In genomic region chr1:23178414-23178813, GRCh38 we compare ENCODE assay signal across 10 cellular contexts. TPM values are rescaled to one million over a fixed set of nuclear protein-coding genes. Genes with fewer than 3 reads are reported as not detected.
A peak's percentile ranks its signal among the peaks of the same experiment; 100 is the strongest.
DNase-seq lines count a peak whose midpoint lies in the region; ATAC-seq, FAIRE-seq and TF ChIP-seq lines count a peak whose summit lies in the region.
"Had no signal": no experiment of that assay in that cellular context is flagged by ENCODE, and none has a peak within 500 bp of the region (broad histone marks: within the 10 kb centered on the region; RNA-seq: fewer than 3 reads in every experiment).

No MANE protein-coding gene starts in this region.

- WGBS in A549 (ENCODE audit: missing lambda C conversion rate) = 89% methylated on average over 6 of the region's 6 CpGs
- WGBS in esophagus muscularis mucosa = 57% methylated on average over 6 of the region's 6 CpGs

- no peak for FAIRE-seq in A549 (lab: Jason Lieb, UNC)

- DNase-seq in A549 (ENCODE audit: low read depth in 1 of 2, low spot score in 1 of 2) (no peak), RKO (ENCODE audit: low spot score) (peak; percentile 18), esophagus muscularis mucosa (ENCODE audit: extremely low spot score) (no peak), nephron progenitor cell (no peak), AG20443 (ENCODE audit: low spot score) (no peak), AML-193 (lab: John Stamatoyannopoulos, UW) (no peak), DMS53 (lab: John Stamatoyannopoulos, UW) (no peak)
- DNase-seq in effector CD8-positive, alpha-beta T cell (lab: John Stamatoyannopoulos, UW) = no peak
- DNase-seq: central memory CD4-positive, alpha-beta T cell had no signal

- H3K9me3 Mint-ChIP-seq in nephron progenitor cell = no peaks in the 10 kb centered on the region

- intact Hi-C loops in esophagus muscularis mucosa (cut with DNase I) = no loop called here

- H3K4me2 ChIP-seq in A549 = peak overlapping the region; percentile 86

- H3K4me3 ChIP-seq in A549 (no peak overlapping the region), esophagus muscularis mucosa (peak overlapping the region; percentile 64 to 70 (median 68))

- no peak overlapping the region for H3K27ac Mint-ChIP-seq in nephron progenitor cell

- H3K4me1 Mint-ChIP-seq in nephron progenitor cell = peaks cover 18% of the 10 kb centered on the region

- CTCF ChIA-PET in A549 (lab: Yijun Ruan, JAX) = interaction anchor here (0.8 to 10.0 kb wide), 6 partner anchors 17 to 202 kb away, joined by 3 to 203 read pairs (median 4); no protein-coding TSS in a partner anchor

- no peaks in the 10 kb centered on the region for H3K36me3 ChIP-seq in esophagus muscularis mucosa

- TF ChIP-seq CTCF in A549 (IDR thresholded peaks at IDR 0.05) = no peak
- TF ChIP-seq CTCF in esophagus muscularis mucosa (IDR thresholded peaks at IDR 0.05) = no peak
- TF ChIP-seq CTCF in nephron progenitor cell (IDR thresholded peaks at IDR 0.05) = no peak

- H3K27me3 ChIP-seq in esophagus muscularis mucosa = no peaks in the 10 kb centered on the region

- ATAC-seq in A549 = no peak

- H3K9me3 ChIP-seq in A549 (no peaks in the 10 kb centered on the region), esophagus muscularis mucosa (no peaks in the 10 kb centered on the region)

- H3K36me3 Mint-ChIP-seq in nephron progenitor cell (ENCODE audit: low read depth) = no peaks in the 10 kb centered on the region

- peak overlapping the region; percentile 79 to 94 for H3K27ac ChIP-seq in A549
- peak overlapping the region; percentile 90 to 94 (median 92) for H3K27ac ChIP-seq in esophagus muscularis mucosa (replicated peaks in 1 of 4)

- H3K4me1 ChIP-seq in A549 = peaks cover 20% of the 10 kb centered on the region
- peaks cover 20 to 39% (median 27%) of the 10 kb centered on the region in 4 donors for H3K4me1 ChIP-seq in esophagus muscularis mucosa

- POLR2A ChIA-PET in A549 (lab: Yijun Ruan, JAX) = interaction anchor here (0.9 kb wide), 1 partner anchor 10 kb away, joined by 3 read pairs; no protein-coding TSS in a partner anchor

- no peak for TF ChIP-seq EP300 in A549 (IDR thresholded peaks at IDR 0.05)
- no peak for TF ChIP-seq EP300 in esophagus muscularis mucosa (IDR thresholded peaks at IDR 0.05)

- TF ChIP-seq POLR2A in A549 (IDR thresholded peaks at IDR 0.05; ENCODE audit: low read length) = no peak
- no peak for TF ChIP-seq POLR2A in esophagus muscularis mucosa (IDR thresholded peaks at IDR 0.05; ENCODE audit: low read depth)

- no peak for TF ChIP-seq RAD21 in A549 (conservative IDR thresholded peaks at IDR 0.05 in 1 of 2, IDR thresholded peaks at IDR 0.05 in 1 of 2)

- peaks cover 68% of the 10 kb centered on the region for H3K27me3 Mint-ChIP-seq in nephron progenitor cell (ENCODE audit: low read depth, poor library complexity)

- peak overlapping the region; percentile 85 for H3K4me3 Mint-ChIP-seq in nephron progenitor cell

TF ChIP-seq in A549, 52 proteins besides CTCF, POLR2A, EP300 and RAD21:
- no peak for TF ChIP-seq RCOR1 (IDR thresholded peaks at IDR 0.05; ENCODE audit: low read depth, low read length)
- TF ChIP-seq HEYL (CRISPR knock-in tag; IDR thresholded peaks at IDR 0.05) = no peak
- no peak for TF ChIP-seq FOXS1 (CRISPR knock-in tag; IDR thresholded peaks at IDR 0.05)
- TF ChIP-seq MAFK (IDR thresholded peaks at IDR 0.05; ENCODE audit: partially characterized antibody) = no peak
- TF ChIP-seq NFE2L2 (conservative IDR thresholded peaks at IDR 0.05; ENCODE audit: low read length) = no peak
- no peak for TF ChIP-seq MAX (IDR thresholded peaks at IDR 0.05)
- no peak for TF ChIP-seq NR3C1 (IDR thresholded peaks at IDR 0.05)
- no peak for TF ChIP-seq HOXB13 (CRISPR knock-in tag; IDR thresholded peaks at IDR 0.05; ENCODE audit: low read depth)
- TF ChIP-seq KDM1A (IDR thresholded peaks at IDR 0.05; ENCODE audit: low read depth) = no peak
- no peak for TF ChIP-seq BHLHE40 (IDR thresholded peaks at IDR 0.05; ENCODE audit: low read depth, low read length)
- no peak for TF ChIP-seq NPAS2 (CRISPR knock-in tag; IDR thresholded peaks at IDR 0.05; ENCODE audit: borderline replicate concordance)
- no peak for TF ChIP-seq CHD2 (IDR thresholded peaks at IDR 0.05; ENCODE audit: low read length, partially characterized antibody)
- TF ChIP-seq, protein P1, sequence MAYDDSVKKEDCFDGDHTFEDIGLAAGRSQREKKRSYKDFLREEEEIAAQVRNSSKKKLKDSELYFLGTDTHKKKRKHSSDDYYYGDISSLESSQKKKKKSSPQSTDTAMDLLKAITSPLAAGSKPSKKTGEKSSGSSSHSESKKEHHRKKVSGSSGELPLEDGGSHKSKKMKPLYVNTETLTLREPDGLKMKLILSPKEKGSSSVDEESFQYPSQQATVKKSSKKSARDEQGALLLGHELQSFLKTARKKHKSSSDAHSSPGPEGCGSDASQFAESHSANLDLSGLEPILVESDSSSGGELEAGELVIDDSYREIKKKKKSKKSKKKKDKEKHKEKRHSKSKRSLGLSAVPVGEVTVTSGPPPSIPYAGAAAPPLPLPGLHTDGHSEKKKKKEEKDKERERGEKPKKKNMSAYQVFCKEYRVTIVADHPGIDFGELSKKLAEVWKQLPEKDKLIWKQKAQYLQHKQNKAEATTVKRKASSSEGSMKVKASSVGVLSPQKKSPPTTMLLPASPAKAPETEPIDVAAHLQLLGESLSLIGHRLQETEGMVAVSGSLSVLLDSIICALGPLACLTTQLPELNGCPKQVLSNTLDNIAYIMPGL (CRISPR knock-in tag; IDR thresholded peaks at IDR 0.05; ENCODE audit: borderline replicate concordance) = no peak
- no peak for TF ChIP-seq REST (IDR thresholded peaks at IDR 0.05)
- no peak for TF ChIP-seq CHD4 (IDR thresholded peaks at IDR 0.05; ENCODE audit: borderline replicate concordance)

RNA-seq across cellular contexts. Expression of gene LUZP1, which starts 9.8 kb away (rescaled TPM):
- polyA plus RNA-seq in A549 (2011; rRNA removed) = 18.3 and 26.2 TPM in 2 replicates
- 4.7 and 6.1 TPM in 2 replicates for polyA plus RNA-seq in A549 (2012; cell fraction: cytosol; rRNA removed)
- polyA plus RNA-seq in A549 (2012; cell fraction: nucleus; rRNA removed) = 8.1 and 10.5 TPM in 2 replicates
- 17.9 to 18.2 TPM (median 18.0 TPM) in 3 replicates for polyA plus RNA-seq in A549 (2017; fragmentation: RNase III; extraction: RNeasy Plus Mini Kit Qiagen cat#74134 plus additional on column Dnase treatment)
- polyA minus RNA-seq in A549 (2011; rRNA and poly(A)+ RNA removed) = 31.8 and 33.3 TPM in 2 replicates
- total RNA-seq in esophagus muscularis mucosa = 10 to 100 TPM; 23.4 to 34.4 (median 27.3) TPM

RNA-seq across cellular contexts. Expression of gene HTR1D, which starts 38.9 kb away (rescaled TPM):
- polyA plus RNA-seq in A549 (2011; rRNA removed) (8.5 and 11.2 TPM in 2 replicates), A549 (2017; fragmentation: RNase III; extraction: RNeasy Plus Mini Kit Qiagen cat#74134 plus additional on column Dnase treatment) (7.5 to 11.4 TPM (median 9.4 TPM) in 3 replicates)
- 7.0 and 9.9 TPM in 2 replicates for polyA plus RNA-seq in A549 (2012; cell fraction: cytosol; rRNA removed)
- 7.2 TPM in 2 replicates for polyA plus RNA-seq in A549 (2012; cell fraction: nucleus; rRNA removed)
- 11.4 and 11.6 TPM in 2 replicates for polyA minus RNA-seq in A549 (2011; rRNA and poly(A)+ RNA removed)
- total RNA-seq in esophagus muscularis mucosa = not detected
- total RNA-seq: left cardiac atrium had no signal
